ENCODE assay signal across 19 cellular contexts in the genomic region with DNA sequence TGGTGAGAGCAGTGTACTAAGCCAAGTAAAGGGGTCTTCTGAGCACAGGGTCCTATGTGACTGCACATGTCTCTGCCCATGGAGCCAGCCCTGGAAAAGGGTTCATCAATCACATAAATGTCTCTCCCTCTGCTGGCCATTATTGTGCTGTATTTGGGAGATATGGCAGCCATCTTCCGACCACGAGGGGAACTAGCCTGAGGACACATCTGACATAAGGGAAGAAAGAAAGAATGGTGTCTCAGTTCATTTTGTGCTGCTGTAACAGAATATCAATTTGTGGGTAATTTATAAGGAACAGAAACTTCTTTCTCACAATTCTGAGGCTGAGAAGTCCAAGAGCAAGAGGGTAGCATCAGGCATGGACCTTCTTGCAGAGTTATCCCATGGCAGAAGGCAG. TPM values are rescaled to one million over a fixed set of nuclear protein-coding genes. Genes with fewer than 3 reads are reported as not detected.
DNase-seq lines count a peak whose midpoint lies in the region; ATAC-seq, FAIRE-seq and TF ChIP-seq lines count a peak whose summit lies in the region.
"Had no signal": no experiment of that assay in that cellular context is flagged by ENCODE, and none has a peak within 500 bp of the region (broad histone marks: within the 10 kb centered on the region; RNA-seq: fewer than 3 reads in every experiment).

No MANE protein-coding gene starts in this region.

- FAIRE-seq in HepG2 (lab: Jason Lieb, UNC) (peak; percentile 8), H1 (lab: Jason Lieb, UNC) (no peak)
- FAIRE-seq: islet of Langerhans had no signal

- H2AFZ ChIP-seq in HepG2 (ENCODE audit: low read length), result no peak overlapping the region
- H2AFZ ChIP-seq in H1 (ENCODE audit: low read length), result no peak overlapping the region
- H2AFZ ChIP-seq: hepatocyte had no signal

- TF ChIP-seq RAD21 in HepG2 (CRISPR knock-in tag; IDR thresholded peaks at IDR 0.05) (no peak), H1 (IDR thresholded peaks at IDR 0.05 in 1 of 2, conservative IDR thresholded peaks at IDR 0.05 in 1 of 2; ENCODE audit: low read depth in 2 of 2, low read length in 2 of 2) (no peak)

- no peak overlapping the region for H3K4ac ChIP-seq in H1 (replicated peaks; ENCODE audit: insufficient read length, low read depth, low read length)

- ATAC-seq in HepG2, result peak; percentile 59; the same call in 2 of the 3 replicates
- ATAC-seq in right lobe of liver, result no peak
- no peak for ATAC-seq in gastrocnemius medialis
- ATAC-seq: Right ventricle myocardium inferior had no signal

- H2BK12ac ChIP-seq in H1 (ENCODE audit: low read depth, low read length), result no peak overlapping the region; the same call in 1 of the 2 replicates

- BruUV-seq in HepG2 (replicated peaks; lab: Mats Ljungman, UMichigan), result no TSS peak

- H2AK5ac ChIP-seq in H1 (ENCODE audit: low read depth, low read length), result 0 out of 2 replicates have a peak overlapping the region, but pooled peaks have one; percentile 47

- no peak overlapping the region for H4K5ac ChIP-seq in H1 (ENCODE audit: insufficient read length, low read depth, low read length)

- no peak overlapping the region for H2BK5ac ChIP-seq in H1 (ENCODE audit: low read depth, low read length)

- H3K27me3 ChIP-seq in HepG2 (ENCODE audit: control insufficient read depth in 1 of 2, insufficient read depth in 2 of 2, low read length in 2 of 2) (no peaks in the 10 kb centered on the region; a peak in 1 of 5 replicates), right lobe of liver (no peaks in the 10 kb centered on the region), H1 (replicated peaks in 1 of 4; ENCODE audit: control insufficient read depth in 3 of 4, extremely low read depth in 1 of 4, insufficient read depth in 3 of 4, low read length in 3 of 4) (no peaks in the 10 kb centered on the region), vagina (no peaks in the 10 kb centered on the region), gastrocnemius medialis (no peaks in the 10 kb centered on the region)
- H3K27me3 ChIP-seq: hepatocyte had no signal

- TF ChIP-seq CTCF in HepG2 (CRISPR knock-in tag; IDR thresholded peaks at IDR 0.05) (peak; percentile 25), right lobe of liver (IDR thresholded peaks at IDR 0.05) (no peak), H1 (IDR thresholded peaks at IDR 0.05; ENCODE audit: control extremely low read depth in 1 of 3, insufficient read depth in 1 of 3, low read depth in 1 of 3, low read length in 3 of 3) (no peak), vagina (IDR thresholded peaks at IDR 0.05) (no peak), gastrocnemius medialis (IDR thresholded peaks at IDR 0.05 in 4 of 5, conservative IDR thresholded peaks at IDR 0.05 in 1 of 5) (no peak)

- intact Hi-C loops in HepG2 (cut with micrococcal nuclease; ENCODE audit: unreplicated experiment), result loop anchor here (10.0 kb wide), 1 partner anchor 81 kb away; no protein-coding TSS in a partner anchor
- intact Hi-C loops in right lobe of liver (cut with DNase I), result no loop called here
- intact Hi-C loops in vagina (cut with DNase I), result no loop called here
- intact Hi-C loops in gastrocnemius medialis (cut with DNase I; ENCODE audit: low total_unique reads), result no loop called here

- POLR2A ChIA-PET in HepG2 (lab: Yijun Ruan, JAX), result no interaction called here
- POLR2A ChIA-PET in H1 (lab: Charles Lee; ENCODE audit: partially characterized antibody), result no interaction called here

- TF ChIP-seq EP300 in HepG2 (IDR thresholded peaks at IDR 0.05; ENCODE audit: low read depth in 2 of 2, low read length in 2 of 2) (no peak), HepG2 (CRISPR knock-in tag; IDR thresholded peaks at IDR 0.05; ENCODE audit: borderline replicate concordance) (no peak), H1 (IDR thresholded peaks at IDR 0.05; ENCODE audit: borderline replicate concordance in 1 of 2, low read depth in 2 of 2, low read length in 2 of 2) (no peak)

- no peak overlapping the region for H3K56ac ChIP-seq in H1 (replicated peaks; ENCODE audit: insufficient read length, low read depth, low read length)

- no peaks in the 10 kb centered on the region for H3K79me1 ChIP-seq in H1 (ENCODE audit: low read depth, low read length)

- H2BK120ac ChIP-seq in H1 (replicated peaks; ENCODE audit: low read depth, low read length), result no peak overlapping the region

- H4K20me1 ChIP-seq in HepG2 (ENCODE audit: insufficient read depth, low read length) (no peaks in the 10 kb centered on the region), H1 (replicated peaks in 1 of 2; ENCODE audit: control insufficient read depth in 1 of 2, insufficient read depth in 2 of 2, low read length in 2 of 2) (no peaks in the 10 kb centered on the region)

- no peak overlapping the region for H3K18ac ChIP-seq in H1 (ENCODE audit: extremely low read depth, low read length)

- TF ChIP-seq POLR2A in HepG2 (IDR thresholded peaks at IDR 0.05; ENCODE audit: insufficient read depth in 1 of 2, low read depth in 2 of 2, low read length in 2 of 2) (no peak), right lobe of liver (IDR thresholded peaks at IDR 0.05) (no peak), H1 (IDR thresholded peaks at IDR 0.05; ENCODE audit: control extremely low read depth in 1 of 2, low read depth in 2 of 2, low read length in 2 of 2) (no peak), vagina (IDR thresholded peaks at IDR 0.05) (no peak), gastrocnemius medialis (IDR thresholded peaks at IDR 0.05) (no peak)

- no peak overlapping the region for H3K4me3 ChIP-seq in HepG2 (replicated peaks in 1 of 3; ENCODE audit: insufficient read depth in 1 of 3, low read depth in 2 of 3, low read length in 3 of 3)
- no peak overlapping the region for H3K4me3 ChIP-seq in right lobe of liver
- no peak overlapping the region for H3K4me3 ChIP-seq in H1 (ENCODE audit: extremely low read depth in 1 of 4, insufficient read depth in 2 of 4, low read depth in 3 of 4, low read length in 4 of 4)
- H3K4me3 ChIP-seq in vagina, result no peak overlapping the region
- H3K4me3 ChIP-seq in gastrocnemius medialis, result no peak overlapping the region
- H3K4me3 ChIP-seq: hepatocyte, lung had no signal

- no peak overlapping the region for H3K14ac ChIP-seq in H1 (ENCODE audit: insufficient read length)

- H3K36me3 ChIP-seq in HepG2 (replicated peaks in 1 of 2; ENCODE audit: control insufficient read depth in 1 of 2, insufficient read depth in 2 of 2, low read length in 2 of 2) (no peaks in the 10 kb centered on the region), right lobe of liver (no peaks in the 10 kb centered on the region), H1 (ENCODE audit: control insufficient read depth in 2 of 4, insufficient read depth in 4 of 4, low read length in 3 of 4) (no peaks in the 10 kb centered on the region), vagina (no peaks in the 10 kb centered on the region), gastrocnemius medialis (no peaks in the 10 kb centered on the region)

- H2BK15ac ChIP-seq in H1 (ENCODE audit: low read length), result no peak overlapping the region

- H3K4me1 ChIP-seq in HepG2 (ENCODE audit: insufficient read depth, low read length), result no peaks in the 10 kb centered on the region
- no peaks in the 10 kb centered on the region for H3K4me1 ChIP-seq in right lobe of liver
- no peaks in the 10 kb centered on the region for H3K4me1 ChIP-seq in H1 (replicated peaks in 1 of 4; ENCODE audit: control insufficient read depth in 3 of 4, insufficient read depth in 4 of 4, low read length in 3 of 4)
- H3K4me1 ChIP-seq in vagina, result no peaks in the 10 kb centered on the region
- no peaks in the 10 kb centered on the region for H3K4me1 ChIP-seq in gastrocnemius medialis

- H3K9ac ChIP-seq in HepG2 (ENCODE audit: insufficient read depth, low read depth, low read length) (no peak overlapping the region), H1 (replicated peaks in 1 of 4; ENCODE audit: extremely low read depth in 1 of 4, low read depth in 3 of 4, low read length in 3 of 4) (no peak overlapping the region)

- H2BK20ac ChIP-seq in H1 (ENCODE audit: low read length), result no peak overlapping the region

- CTCF ChIA-PET in HepG2 (lab: Yijun Ruan, JAX; ENCODE audit: low intra/inter-chr PET ratio, low total read pairs) (interaction anchor here (0.7 kb wide), 1 partner anchor 91 kb away, joined by 3 read pairs; no protein-coding TSS in a partner anchor), H1 (lab: Charles Lee; ENCODE audit: partially characterized antibody) (no interaction called here)

- H4K91ac ChIP-seq in H1 (replicated peaks; ENCODE audit: insufficient read length, low read length), result no peak overlapping the region

- H3K23ac ChIP-seq in H1 (ENCODE audit: insufficient read length), result no peak overlapping the region

- H3K27ac ChIP-seq in HepG2 (ENCODE audit: extremely low read length, insufficient read depth, low read length) (no peak overlapping the region), right lobe of liver (no peak overlapping the region), H1 (ENCODE audit: low read depth, low read length) (no peak overlapping the region), vagina (no peak overlapping the region), gastrocnemius medialis (no peak overlapping the region)
- H3K27ac ChIP-seq: hepatocyte had no signal

- H3K79me2 ChIP-seq in HepG2 (ENCODE audit: insufficient read depth, low read length) (no peaks in the 10 kb centered on the region), H1 (ENCODE audit: control insufficient read depth in 1 of 2, insufficient read depth in 2 of 2, low read length in 2 of 2) (no peaks in the 10 kb centered on the region)
- H3K79me2 ChIP-seq: hepatocyte had no signal

- H4K8ac ChIP-seq in H1 (ENCODE audit: extremely low read depth, insufficient read depth, low read length), result no peak overlapping the region

- H3K9me3 ChIP-seq in HepG2 (ENCODE audit: low read length) (no peaks in the 10 kb centered on the region), right lobe of liver (no peaks in the 10 kb centered on the region), H1 (ENCODE audit: insufficient read depth in 2 of 2, low read depth in 1 of 2, low read length in 1 of 2) (no peaks in the 10 kb centered on the region), vagina (no peaks in the 10 kb centered on the region), gastrocnemius medialis (no peaks in the 10 kb centered on the region)

- 19% methylated on average over 2 of the region's 2 CpGs for WGBS in HepG2 (ENCODE audit: low lambda C conversion rate)
- WGBS in right lobe of liver (ENCODE audit: insufficient coverage, low coverage, low lambda C conversion rate, missing lambda C conversion rate), result 68% methylated on average over 2 of the region's 2 CpGs
- WGBS in H1 (ENCODE audit: extremely low coverage in 1 of 2, insufficient coverage in 1 of 2, insufficient read length in 1 of 2, insufficient replicate concordance in 2 of 2, low coverage in 1 of 2, low lambda C conversion rate in 2 of 2, missing lambda C conversion rate in 1 of 2), 2 experiments, result 97% methylated on average over 2 of the region's 2 CpGs; no CpG with 5 or more reads in 1 of the 2 experiments

- DNase-seq in HepG2 (ENCODE audit: low spot score) (no peak), right lobe of liver (no peak), OCI-M1 (lab: John Stamatoyannopoulos, UW) (peak; percentile 27), H1 (ENCODE audit: low read depth in 1 of 2, low spot score in 2 of 2) (no peak), vagina (ENCODE audit: extremely low spot score in 2 of 2) (no peak), gastrocnemius medialis (no peak)
- DNase-seq in activated CD4-positive, alpha-beta T cell treated with anti-CD3 and anti-CD28 coated beads, Interleukin-2, amount 50 U/mL, for 4 hours, result no peak
- DNase-seq: activated CD4-positive, alpha-beta T cell treated with anti-CD3 and anti-CD28 coated beads, Interleukin-2, amount 50 U/mL, for 48 hours; activated naive CD4-positive, alpha-beta T cell treated with anti-CD3 and anti-CD28 coated beads for 36 hours; anterior cingulate cortex; cerebellar nuclear complex; effector memory CD4-positive, alpha-beta T cell; NCI-H146; nucleus accumbens had no signal

- in situ Hi-C loops in HepG2 (cut with HindIII; ENCODE audit: extremely low pct_ligation_motif_present, low pct_unique_long_range_greater_than_20kb) (no loop called here), gastrocnemius medialis (cut with MboI; ENCODE audit: low sequenced_read_pairs in 4 of 4) (no loop called here)

- no peak overlapping the region for H3K4me2 ChIP-seq in HepG2 (ENCODE audit: low read depth, low read length)
- H3K4me2 ChIP-seq in H1 (ENCODE audit: insufficient read depth in 1 of 2, low read depth in 2 of 2, low read length in 2 of 2), result no peak overlapping the region
- H3K4me2 ChIP-seq: hepatocyte had no signal

- no peaks in the 10 kb centered on the region; the same call in 1 of the 2 replicates for H3K23me2 ChIP-seq in H1 (ENCODE audit: low read depth, low read length)

RNA-seq across cellular contexts. Expression of a gene that starts 55.1 kb away (rescaled TPM):
- total RNA-seq in HepG2 (2016; rRNA removed; fragmentation: Illumina TruSeq; extraction: Trizol) (not detected in 2 replicates), right lobe of liver (1 to 10 TPM in 1 of 6 experiments, under 1 TPM in 5; 0.12 to 1.2 (median 0.56) TPM), vagina (11.5 TPM), gastrocnemius medialis (1 to 10 TPM; 1.4 to 7.7 (median 2.6) TPM)
- total RNA-seq in HepG2 (2016; cell fraction: cytosol; rRNA removed; fragmentation: Illumina TruSeq; extraction: Trizol; ENCODE audit: low read depth), result not detected in 2 replicates
- not detected in 2 replicates for total RNA-seq in HepG2 (2016; cell fraction: insoluble cytoplasmic fraction; rRNA removed; fragmentation: Illumina TruSeq; extraction: Trizol)
- not detected in 2 replicates for total RNA-seq in HepG2 (2016; cell fraction: membrane; rRNA removed; fragmentation: Illumina TruSeq; extraction: Trizol)
- not detected in 2 replicates for total RNA-seq in HepG2 (2016; cell fraction: nucleus; rRNA removed; fragmentation: Illumina TruSeq; extraction: Trizol)
- polyA plus RNA-seq in HepG2 (2011; rRNA removed) (not detected in 2 replicates), H1 (2011; rRNA removed) (1.2 and 2.0 TPM in 2 replicates)
- polyA plus RNA-seq in HepG2 (2011; cell fraction: cytosol; rRNA removed), result not detected in 2 replicates
- not detected in 2 replicates for polyA plus RNA-seq in HepG2 (2011; cell fraction: nucleus; rRNA removed)
- polyA plus RNA-seq in HepG2 (2012), result not detected in 2 replicates
- polyA plus RNA-seq in HepG2 (2016; cell fraction: cytosol; fragmentation: Illumina TruSeq; extraction: Trizol; ENCODE audit: low read depth), result not detected in 2 replicates
- polyA plus RNA-seq in HepG2 (2016; cell fraction: insoluble cytoplasmic fraction; fragmentation: Illumina TruSeq; extraction: Trizol; ENCODE audit: low read depth), result not detected in 2 replicates
- polyA plus RNA-seq in HepG2 (2016; cell fraction: membrane; fragmentation: Illumina TruSeq; extraction: Trizol; ENCODE audit: low read depth), result not detected in 2 replicates
- polyA plus RNA-seq in HepG2 (2016; cell fraction: nucleus; fragmentation: Illumina TruSeq; extraction: Trizol; ENCODE audit: insufficient read depth, low read depth), result not detected in 2 replicates
- polyA minus RNA-seq in HepG2 (2011; rRNA and poly(A)+ RNA removed; ENCODE audit: low replicate concordance), result 0.94 TPM in 1 of 2 replicates, not detected in the other
- polyA minus RNA-seq in HepG2 (2011; cell fraction: cytosol; rRNA and poly(A)+ RNA removed), result not detected in 2 replicates
- polyA minus RNA-seq in HepG2 (2011; cell fraction: nucleus; rRNA and poly(A)+ RNA removed), result not detected in 2 replicates
- total RNA-seq in H1 (2021; fragmentation: NEBNext Ultra II Directional; extraction: Animal tissue kit (Norgen Biotek cat#: 25700)), result 2.7 and 2.8 TPM in 2 replicates
- polyA plus RNA-seq in H1 (2011; cell fraction: cytosol; rRNA removed), result 1.1 TPM
- polyA plus RNA-seq in H1 (2011; cell fraction: nucleus; rRNA removed), result 1.4 TPM
- polyA plus RNA-seq in H1 (2012, experiment 1 of 2), result 1.3 to 2.6 TPM (median 1.5 TPM) in 4 replicates
- 1.4 TPM for polyA plus RNA-seq in H1 (2012, experiment 2 of 2)
- 5.8 TPM for polyA plus RNA-seq in H1 (2013, experiment 1 of 2)
- 5.9 TPM for polyA plus RNA-seq in H1 (2013, experiment 2 of 2)
- polyA minus RNA-seq in H1 (2011; rRNA and poly(A)+ RNA removed), result 1.6 and 2.6 TPM in 2 replicates
- 1.3 TPM for polyA minus RNA-seq in H1 (2011; cell fraction: cytosol; rRNA and poly(A)+ RNA removed)
- 0.50 TPM for polyA minus RNA-seq in H1 (2011; cell fraction: nucleus; rRNA and poly(A)+ RNA removed)
- total RNA-seq: activated naive CD4-positive, alpha-beta T cell treated with anti-CD3 and anti-CD28 coated beads for 36 hours; fibroblast of lung had no signal
